17 cellular contexts compared by ENCODE assay signal in genomic region chr2:134443814-134444480, GRCh38.
DNase-seq lines count a peak whose midpoint lies in the region; ATAC-seq lines count a peak whose summit lies in the region.
"Had no signal": no experiment of that assay in that cellular context is flagged by ENCODE, and none has a peak within 500 bp of the region (broad histone marks: within the 10 kb centered on the region; RNA-seq: fewer than 3 reads in every experiment).

No MANE protein-coding gene starts in this region.

- peaks cover 15% of the 10 kb centered on the region for H3K36me3 Mint-ChIP-seq in activated T-cell treated with anti-CD3 and anti-CD28 coated beads, Interleukin-2, amount 50 U/mL, for 4 hours (ENCODE audit: insufficient read depth)

- no peak for ATAC-seq in activated T-cell treated with anti-CD3 and anti-CD28 coated beads, Interleukin-2, amount 50 U/mL, for 4 hours
- ATAC-seq: K562 had no signal

- no peak overlapping the region for H3K4me3 ChIP-seq in H7 (ENCODE audit: insufficient read depth, low read depth, low read length)
- H3K4me3 ChIP-seq: GM23248, K562 had no signal

- DNase-seq in G401 (ENCODE audit: low spot score) (peak; percentile 78), H7 (peak; percentile 28), cerebellum (ENCODE audit: low spot score) (peak; percentile 55), lung microvascular endothelial cell (ENCODE audit: low read depth in 2 of 2) (peak; percentile 47 to 49), NCI-H2171 (lab: John Stamatoyannopoulos, UW) (no peak)
- no peak for DNase-seq in activated T-cell treated with anti-CD3 and anti-CD28 coated beads, Interleukin-2, amount 50 U/mL, for 4 hours
- DNase-seq in stimulated activated CD8-positive, alpha-beta memory T cell treated with anti-CD3 and anti-CD28 coated beads, Interleukin-4, amount 100 ng/mL, for 48 hours = no peak
- no peak for DNase-seq in activated T-cell treated with anti-CD3 and anti-CD28 coated beads, Interleukin-2, amount 50 U/mL, for 48 hours
- DNase-seq: ACHN; BE2C; Caco-2; CD4-positive, alpha-beta T cell; DMS79; GF-D8; GM23248; HCEC 1CT had no signal

- no peaks in the 10 kb centered on the region; the same call in none of the 2 replicates for H3K36me3 ChIP-seq in H7 (replicated peaks; ENCODE audit: control insufficient read depth, insufficient read depth, low read length)
- H3K36me3 ChIP-seq: BE2C had no signal

- no peaks in the 10 kb centered on the region for H3K4me1 Mint-ChIP-seq in activated T-cell treated with anti-CD3 and anti-CD28 coated beads, Interleukin-2, amount 50 U/mL, for 4 hours (ENCODE audit: low read depth)

- H3K4me3 Mint-ChIP-seq in activated T-cell treated with anti-CD3 and anti-CD28 coated beads, Interleukin-2, amount 50 U/mL, for 4 hours = no peak overlapping the region
- H3K4me3 Mint-ChIP-seq: CD4-positive, alpha-beta T cell had no signal

- in situ Hi-C loops in G401 (cut with HindIII; ENCODE audit: low sequenced_read_pairs) = no loop called here

- H3K27me3 Mint-ChIP-seq in activated T-cell treated with anti-CD3 and anti-CD28 coated beads, Interleukin-2, amount 50 U/mL, for 4 hours (ENCODE audit: low read depth) = no peaks in the 10 kb centered on the region
- H3K27me3 Mint-ChIP-seq: CD4-positive, alpha-beta T cell had no signal

- H3K9me3 Mint-ChIP-seq in activated T-cell treated with anti-CD3 and anti-CD28 coated beads, Interleukin-2, amount 50 U/mL, for 4 hours = no peaks in the 10 kb centered on the region
- H3K9me3 Mint-ChIP-seq: CD4-positive, alpha-beta T cell had no signal

- H3K27me3 ChIP-seq in H7 (ENCODE audit: control insufficient read depth, insufficient read depth, low read length) = no peaks in the 10 kb centered on the region
- H3K27me3 ChIP-seq: BE2C had no signal

Comparison
In these comparisons a context has a peak if more than half of its experiments do, and no peak if none do; other contexts are left out.
1. DNase-seq: peak in G401 (single experiment), H7 (single experiment), cerebellum (single experiment) and lung microvascular endothelial cell (2 of 2); none in activated T-cell treated with anti-CD3 and anti-CD28 coated beads, Interleukin-2, amount 50 U/mL, for 4 hours (single experiment), stimulated activated CD8-positive, alpha-beta memory T cell treated with anti-CD3 and anti-CD28 coated beads, Interleukin-4, amount 100 ng/mL, for 48 hours (single experiment), activated T-cell treated with anti-CD3 and anti-CD28 coated beads, Interleukin-2, amount 50 U/mL, for 48 hours (0 of 2) and NCI-H2171 (single experiment).